ENCODE assay signal across 8 cellular contexts in genomic region chr11:129895126-129896041, GRCh38. TPM values are rescaled to one million over a fixed set of nuclear protein-coding genes. Genes with fewer than 3 reads are reported as not detected.
DNase-seq lines count a peak whose midpoint lies in the region; FAIRE-seq and TF ChIP-seq lines count a peak whose summit lies in the region.

Gene NFRKB, minus strand, starts transcription at chr11:129895578. Its CDS starts 2,729 bp downstream, at chr11:129892849.

- H3K9me3 ChIP-seq in ES-I3 (ENCODE audit: control insufficient read depth, insufficient read depth, low read length): no peaks in the 10 kb centered on the region
- no peaks in the 10 kb centered on the region for H3K9me3 ChIP-seq in Loucy (ENCODE audit: insufficient read depth, low read depth, low read length)
- H3K9me3 ChIP-seq in neutrophil: no peaks in the 10 kb centered on the region

- peaks cover 3% of the 10 kb centered on the region for H3K27me3 ChIP-seq in Loucy (ENCODE audit: insufficient read depth, low read length, poor library complexity, severe bottlenecking)
- H3K27me3 ChIP-seq in neutrophil: peaks cover 6% of the 10 kb centered on the region

- peak within 1 kb of the TSS; percentile 79 for H3K27ac ChIP-seq in neutrophil
- H3K27ac ChIP-seq in substantia nigra (ENCODE audit: low read depth, low read length, poor library complexity, severe bottlenecking): peak within 1 kb of the TSS; percentile 71

- in situ Hi-C loops in SK-MEL-5 (cut with HindIII; ENCODE audit: low pct_unique_long_range_greater_than_20kb, low sequenced_read_pairs): no loop called here

- peak; percentile 69 for TF ChIP-seq POLR2A in H54 (IDR thresholded peaks at IDR 0.05; ENCODE audit: low read depth, low read length)

- no peaks in the 10 kb centered on the region for H3K9me2 ChIP-seq in Loucy (replicated peaks; ENCODE audit: low read depth, low read length)

- H3F3A ChIP-seq in Loucy (ENCODE audit: low read depth): no peaks in the 10 kb centered on the region

- H3K79me2 ChIP-seq in Loucy (ENCODE audit: insufficient read depth, low read length): peaks cover 48% of the 10 kb centered on the region

- H3K4me3 ChIP-seq in Loucy (ENCODE audit: low read length, poor library complexity, severe bottlenecking): peak within 1 kb of the TSS; percentile 100
- peak within 1 kb of the TSS; percentile 80 to 98 for H3K4me3 ChIP-seq in neutrophil (ENCODE audit: low read depth in 1 of 2, low read length in 1 of 2)

- FAIRE-seq in H54 (lab: Jason Lieb, UNC) (no peak), frontal cortex (lab: Jason Lieb, UNC) (no peak)

- peaks cover 3% of the 10 kb centered on the region; the same call in 1 of the 2 replicates for H3K36me3 ChIP-seq in ES-I3 (ENCODE audit: insufficient read depth, low read length)
- H3K36me3 ChIP-seq in Loucy (ENCODE audit: insufficient read depth, low read length): no peaks in the 10 kb centered on the region; the same call in 1 of the 2 replicates
- peaks cover 26% of the 10 kb centered on the region for H3K36me3 ChIP-seq in neutrophil

- peak within 1 kb of the TSS; percentile 91 for H2AFZ ChIP-seq in Loucy (ENCODE audit: low read length)

- H3K9ac ChIP-seq in ES-I3 (ENCODE audit: low read depth, low read length) (peak within 1 kb of the TSS; percentile 71), Loucy (ENCODE audit: low read depth, low read length, poor library complexity, severe bottlenecking) (peak within 1 kb of the TSS; percentile 90)

- DNase-seq in H54 (ENCODE audit: insufficient read length, low spot score) (peak; percentile 69), SK-MEL-5 (ENCODE audit: low read depth, low spot score) (peak; percentile 68), frontal cortex (ENCODE audit: low spot score in 2 of 2) (peak; percentile 95 to 98), substantia nigra (lab: John Stamatoyannopoulos, UW) (peak; percentile 17 to 92 (median 79))
- DNase-seq in activated naive CD4-positive, alpha-beta T cell treated with Interleukin-2 at 50 U/mL for 16 hours: peak; percentile 88

- TF ChIP-seq CTCF in Loucy (conservative IDR thresholded peaks at IDR 0.05; ENCODE audit: low read length) (no peak), neutrophil (IDR thresholded peaks at IDR 0.05) (peak; percentile 41)

- H4K20me1 ChIP-seq in Loucy (ENCODE audit: insufficient read depth, low read length, poor library complexity, severe bottlenecking): peaks cover 17% of the 10 kb centered on the region

- peak within 1 kb of the TSS; percentile 97 for H3K4me2 ChIP-seq in Loucy (ENCODE audit: low read depth, low read length, poor library complexity, severe bottlenecking)

- H3K4me1 ChIP-seq in ES-I3 (ENCODE audit: insufficient read depth, low read length) (peaks cover 8% of the 10 kb centered on the region; the same call in 1 of the 2 replicates), Loucy (ENCODE audit: insufficient read depth, low read length, poor library complexity, severe bottlenecking) (peaks cover 45% of the 10 kb centered on the region), neutrophil (ENCODE audit: control insufficient read depth in 1 of 2, insufficient read depth in 1 of 2, low read depth in 1 of 2, low read length in 1 of 2) (peaks cover 17 to 18% of the 10 kb centered on the region in 2 experiments)

RNA-seq across cellular contexts. Expression of gene NFRKB, which starts in this region (rescaled TPM):
- 14.5 and 15.9 TPM in 2 replicates for total RNA-seq in SK-MEL-5 (2014; rRNA removed; shearing (Covaris generic))
- 17.7 and 24.5 TPM in 2 replicates for polyA plus RNA-seq in SK-MEL-5 (2015; cell fraction: cytosol; rRNA removed)
- 40.7 and 50.0 TPM in 2 replicates for polyA plus RNA-seq in SK-MEL-5 (2015; cell fraction: nucleus; rRNA removed)
- 17.5 TPM for total RNA-seq in frontal cortex

Comparison
In these comparisons a context has a peak if more than half of its experiments do, and no peak if none do; other contexts are left out.
1. Peak in every context shown above with its lines: DNase-seq, H3K4me3 ChIP-seq and H3K27ac ChIP-seq.